In genomic region chr1:179023946-179024345, GRCh38 we compare ENCODE assay signal across 14 cellular contexts. TPM values are rescaled to one million over a fixed set of nuclear protein-coding genes. Genes with fewer than 3 reads are reported as not detected.
A peak's percentile ranks its signal among the peaks of the same experiment; 100 is the strongest.
DNase-seq lines count a peak whose midpoint lies in the region; ATAC-seq and TF ChIP-seq lines count a peak whose summit lies in the region.
"Had no signal": no experiment of that assay in that cellular context is flagged by ENCODE, and none has a peak within 500 bp of the region (broad histone marks: within the 10 kb centered on the region; RNA-seq: fewer than 3 reads in every experiment).

No MANE protein-coding gene starts in this region.

- H3F3A ChIP-seq in GM23338 (replicated peaks; ENCODE audit: low read depth) = peaks cover 7% of the 10 kb centered on the region

- H3K4me1 ChIP-seq in GM23338 (ENCODE audit: insufficient read depth) (peaks cover 21% of the 10 kb centered on the region), mesendoderm (ENCODE audit: control insufficient read depth, low read depth, low read length) (peaks cover 4% of the 10 kb centered on the region)

- H2AK5ac ChIP-seq in mesendoderm (ENCODE audit: low read length) = no peak overlapping the region

- no peak overlapping the region for H3K27ac Mint-ChIP-seq in GM23338
- no peak overlapping the region for H3K27ac Mint-ChIP-seq in immature natural killer cell

- H3K23ac ChIP-seq in mesendoderm (ENCODE audit: low read length) = no peak overlapping the region

- no peak for TF ChIP-seq CTCF in GM23338 (conservative IDR thresholded peaks at IDR 0.05; ENCODE audit: low read depth in 2 of 2)

- H3K9me3 Mint-ChIP-seq in activated T-cell treated with anti-CD3 and anti-CD28 coated beads, Interleukin-2, amount 50 U/mL, for 4 hours = no peaks in the 10 kb centered on the region
- H3K9me3 Mint-ChIP-seq in GM23338 (no peaks in the 10 kb centered on the region), immature natural killer cell (no peaks in the 10 kb centered on the region)

- H3K18ac ChIP-seq in mesendoderm (ENCODE audit: low read length) = no peak overlapping the region

- H2AFZ ChIP-seq in GM23338 = peak overlapping the region; percentile 38; the same call in 1 of the 2 replicates

- H3K9me2 ChIP-seq in GM23338 (ENCODE audit: insufficient read depth) = no peaks in the 10 kb centered on the region

- H3K27ac ChIP-seq in GM23338 (ENCODE audit: low read depth) (no peak overlapping the region), mesendoderm (ENCODE audit: low read depth, low read length) (no peak overlapping the region)

- H3K4me2 ChIP-seq in GM23338 (0 out of 2 replicates have a peak overlapping the region, but pooled peaks have one; percentile 91), mesendoderm (ENCODE audit: low read length) (no peak overlapping the region)

- H3K4me3 ChIP-seq in GM23338 (no peak overlapping the region), mesendoderm (ENCODE audit: low read length) (no peak overlapping the region), MG63 (no peak overlapping the region)
- H3K4me3 ChIP-seq: HAP-1 had no signal

- no peak overlapping the region for H3K56ac ChIP-seq in mesendoderm (ENCODE audit: low read length)

- H2BK15ac ChIP-seq in mesendoderm (replicated peaks; ENCODE audit: low read depth) = no peak overlapping the region

- H3K36me3 Mint-ChIP-seq in activated T-cell treated with anti-CD3 and anti-CD28 coated beads, Interleukin-2, amount 50 U/mL, for 4 hours (ENCODE audit: insufficient read depth) = no peaks in the 10 kb centered on the region
- H3K36me3 Mint-ChIP-seq in GM23338 (ENCODE audit: low read depth) (no peaks in the 10 kb centered on the region; the same call in 2 of the 3 replicates), immature natural killer cell (no peaks in the 10 kb centered on the region)
- H3K36me3 Mint-ChIP-seq: IgD-negative memory B cell had no signal

- no peak overlapping the region for H2BK5ac ChIP-seq in mesendoderm (ENCODE audit: low read length)

- H3K9me3 ChIP-seq in MG63 = no peaks in the 10 kb centered on the region
- H3K9me3 ChIP-seq: HAP-1 had no signal

- no peak for DNase-seq in activated T-cell treated with anti-CD3 and anti-CD28 coated beads, Interleukin-2, amount 50 U/mL, for 4 hours
- DNase-seq in activated T-cell treated with anti-CD3 and anti-CD28 coated beads for 4 hours (no peak), GM23338 (ENCODE audit: low spot score) (no peak), immature natural killer cell (no peak), mesendoderm (no peak), MG63 (no peak), HK-2 (ENCODE audit: unreplicated experiment) (no peak)
- DNase-seq: DMS79, NCI-H2029, NCI-H2171, NCI-H446, NCI-H748 treated with DMSO at 0.1 percent for 48 hours had no signal

- H3K4me3 Mint-ChIP-seq in activated T-cell treated with anti-CD3 and anti-CD28 coated beads, Interleukin-2, amount 50 U/mL, for 4 hours = peak overlapping the region; percentile 5
- H3K4me3 Mint-ChIP-seq in GM23338 = 0 out of 3 replicates have a peak overlapping the region, but pooled peaks have one; percentile 91
- peak overlapping the region in 3 of 5 donors; percentile 15 to 90 (median 90) for H3K4me3 Mint-ChIP-seq in immature natural killer cell

- peaks cover 3% of the 10 kb centered on the region for H3K79me1 ChIP-seq in mesendoderm (ENCODE audit: low read length)

- peaks cover 3% of the 10 kb centered on the region for H3K27me3 Mint-ChIP-seq in activated T-cell treated with anti-CD3 and anti-CD28 coated beads, Interleukin-2, amount 50 U/mL, for 4 hours (ENCODE audit: low read depth)
- H3K27me3 Mint-ChIP-seq in GM23338 (ENCODE audit: insufficient read depth, low read depth, poor library complexity) (peaks cover 4% of the 10 kb centered on the region), immature natural killer cell (ENCODE audit: low read depth in 3 of 3) (peaks cover 2 to 6% (median 3%) of the 10 kb centered on the region in 3 donors)

- no peak overlapping the region for H4K5ac ChIP-seq in mesendoderm (ENCODE audit: low read length)

- ATAC-seq in activated T-cell treated with anti-CD3 and anti-CD28 coated beads, Interleukin-2, amount 50 U/mL, for 4 hours = no peak
- ATAC-seq in GM23338 = no peak

- H3K4ac ChIP-seq in mesendoderm (ENCODE audit: low read depth, low read length) = no peak overlapping the region

- peaks cover 23% of the 10 kb centered on the region for H3K79me2 ChIP-seq in GM23338 (replicated peaks; ENCODE audit: insufficient read depth)
- peaks cover 12% of the 10 kb centered on the region for H3K79me2 ChIP-seq in mesendoderm (ENCODE audit: control insufficient read depth, insufficient read depth, low read length)

- H3K27me3 ChIP-seq in GM23338 (ENCODE audit: insufficient read depth) = no peaks in the 10 kb centered on the region; the same call in 1 of the 2 replicates
- no peaks in the 10 kb centered on the region for H3K27me3 ChIP-seq in mesendoderm (ENCODE audit: insufficient read depth, low read length, poor library complexity)
- peaks cover 3% of the 10 kb centered on the region; the same call in 1 of the 2 replicates for H3K27me3 ChIP-seq in MG63

- no peak overlapping the region for H4K8ac ChIP-seq in mesendoderm (ENCODE audit: low read depth, low read length)

- peaks cover 31% of the 10 kb centered on the region for H3K4me1 Mint-ChIP-seq in activated T-cell treated with anti-CD3 and anti-CD28 coated beads, Interleukin-2, amount 50 U/mL, for 4 hours (ENCODE audit: low read depth)
- H3K4me1 Mint-ChIP-seq in GM23338 (peaks cover 32% of the 10 kb centered on the region), immature natural killer cell (peaks cover 21 to 31% of the 10 kb centered on the region in 2 donors)

- H3K36me3 ChIP-seq in GM23338 (ENCODE audit: insufficient read depth) (no peaks in the 10 kb centered on the region), mesendoderm (ENCODE audit: control insufficient read depth, insufficient read depth, low read length) (no peaks in the 10 kb centered on the region), MG63 (peaks cover 6% of the 10 kb centered on the region)
- H3K36me3 ChIP-seq: HAP-1 had no signal

- no peak overlapping the region for H2BK120ac ChIP-seq in mesendoderm (ENCODE audit: low read depth, low read length)

- no peak overlapping the region for H3K9ac ChIP-seq in mesendoderm (ENCODE audit: low read length)

- WGBS in mesendoderm (ENCODE audit: extremely low coverage, insufficient coverage, low lambda C conversion rate) = no CpG with 5 or more reads among the region's 6 CpGs

- H4K20me1 ChIP-seq in GM23338 (replicated peaks; ENCODE audit: insufficient read depth) = no peaks in the 10 kb centered on the region

TF ChIP-seq in GM23338, 12 proteins besides CTCF, POLR2A, EP300 and RAD21 (continues in another document):
- no peak for TF ChIP-seq ETS1 (IDR thresholded peaks at IDR 0.05)
- no peak for TF ChIP-seq ZNF114 (CRISPR knock-in tag; IDR thresholded peaks at IDR 0.05)
- no peak for TF ChIP-seq REST (IDR thresholded peaks at IDR 0.05; ENCODE audit: unreplicated experiment)
- TF ChIP-seq NANOG (IDR thresholded peaks at IDR 0.05; ENCODE audit: borderline replicate concordance) = no peak
- TF ChIP-seq POLR2AphosphoS5 (IDR thresholded peaks at IDR 0.05; ENCODE audit: low read depth) = no peak

RNA-seq across cellular contexts. Expression of gene FAM20B, which starts 1.7 kb away (rescaled TPM):
- 10 to 100 TPM; 35.1 to 37.9 (median 35.7) TPM for total RNA-seq in activated T-cell treated with anti-CD3 and anti-CD28 coated beads, Interleukin-2, amount 50 U/mL, for 4 hours
- 19.9 and 22.5 TPM in 2 replicates for total RNA-seq in GM23338 (2014; rRNA removed; shearing (Covaris generic))
- polyA plus RNA-seq in GM23338 (2016; fragmentation: Nextera tagmentation; extraction: Ambion mirVana) (4.7 and 5.3 TPM in 2 replicates), immature natural killer cell (10 to 100 TPM in 2 of 3 donors, 1 to 10 TPM in 1; 8.1 to 13.1 (median 10.9) TPM)
- polyA plus RNA-seq in mesendoderm (2013, experiment 1 of 2) = 20.1 TPM
- 19.7 TPM for polyA plus RNA-seq in mesendoderm (2013, experiment 2 of 2)
- 29.6 and 33.2 TPM in 2 replicates for total RNA-seq in MG63 (2014; rRNA removed; shearing (Covaris generic); ENCODE audit: low replicate concordance)

RNA-seq across cellular contexts. Expression of gene TOR3A, which starts 57.9 kb away (rescaled TPM):
- total RNA-seq in activated T-cell treated with anti-CD3 and anti-CD28 coated beads, Interleukin-2, amount 50 U/mL, for 4 hours = 10 to 100 TPM; 38.7 to 39.9 (median 39.8) TPM
- total RNA-seq in GM23338 (2014; rRNA removed; shearing (Covaris generic)) = 49.7 and 57.6 TPM in 2 replicates
- polyA plus RNA-seq in GM23338 (2016; fragmentation: Nextera tagmentation; extraction: Ambion mirVana) (11.2 TPM in 2 replicates), immature natural killer cell (10 to 100 TPM; 41.3 to 64.3 (median 45.2) TPM)
- polyA plus RNA-seq in mesendoderm (2013, experiment 1 of 2) = 16.7 TPM
- polyA plus RNA-seq in mesendoderm (2013, experiment 2 of 2) = 15.2 TPM
- 56.3 and 102 TPM in 2 replicates for total RNA-seq in MG63 (2014; rRNA removed; shearing (Covaris generic); ENCODE audit: low replicate concordance)

Comparison
In these comparisons a context has a peak if more than half of its experiments do, and no peak if none do; other contexts are left out.
1. H3K4me3 Mint-ChIP-seq: peak in every context shown above with its lines; median percentile 91 in GM23338; 90 in immature natural killer cell; 5 in activated T-cell treated with anti-CD3 and anti-CD28 coated beads, Interleukin-2, amount 50 U/mL, for 4 hours.